9 cellular contexts compared by ENCODE assay signal in the genomic region with DNA sequence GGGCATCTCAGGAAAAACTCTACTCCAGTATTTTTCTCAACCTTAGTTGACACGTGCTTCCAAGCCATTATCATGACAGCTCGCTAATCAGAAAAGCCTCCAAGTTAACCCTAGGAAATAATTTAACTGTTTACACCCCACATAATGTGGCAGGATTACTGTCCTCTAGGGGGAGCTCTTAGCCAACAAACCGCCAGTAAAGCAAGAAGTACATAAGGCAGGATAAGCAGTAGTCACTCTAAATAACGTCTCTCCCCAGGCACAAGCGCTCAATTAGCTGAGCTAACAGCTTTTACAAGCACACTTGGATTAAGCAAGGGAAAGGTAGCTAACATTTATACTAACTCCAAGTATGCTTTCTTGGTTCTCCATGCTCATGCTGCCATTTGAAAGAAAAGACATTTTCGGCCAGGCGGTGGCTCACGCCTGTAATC. TPM values are rescaled to one million over a fixed set of nuclear protein-coding genes. Genes with fewer than 3 reads are reported as not detected.
DNase-seq lines count a peak whose midpoint lies in the region; ATAC-seq and TF ChIP-seq lines count a peak whose summit lies in the region.
"Had no signal": no experiment of that assay in that cellular context is flagged by ENCODE, and none has a peak within 500 bp of the region (broad histone marks: within the 10 kb centered on the region; RNA-seq: fewer than 3 reads in every experiment).

No MANE protein-coding gene starts in this region.

- in situ Hi-C loops in GM13976 (cut with MboI; ENCODE audit: low sequenced_read_pairs, unreplicated experiment), result loop anchor here (5.0 kb wide), 1 partner anchor 421 kb away; no protein-coding TSS in a partner anchor

- H3K4me3 ChIP-seq in fibroblast of the aortic adventitia (ENCODE audit: low read depth, low read length), result no peak overlapping the region
- H3K4me3 ChIP-seq: mucosa of descending colon had no signal

- TF ChIP-seq CTCF in AG09319 (IDR thresholded peaks at IDR 0.05; ENCODE audit: low read depth, low read length) (peak; percentile 26), GM13976 (IDR thresholded peaks at IDR 0.05; ENCODE audit: borderline replicate concordance, control extremely low read depth, extremely low read depth, insufficient read depth, missing control alignments) (peak; percentile 20), fibroblast of the aortic adventitia (IDR thresholded peaks at IDR 0.05; ENCODE audit: insufficient read depth, low read length) (peak; percentile 30)

- DNase-seq in AG09319 (ENCODE audit: extremely low read depth, low read depth) (no peak), GM13976 (ENCODE audit: low spot score) (no peak), SK-N-DZ (ENCODE audit: low spot score) (peak; percentile 19), fibroblast of the aortic adventitia (ENCODE audit: low read depth) (peak; percentile 12), Ammon's horn (ENCODE audit: low spot score) (no peak)

- ATAC-seq in GM21576 (IDR thresholded peaks at IDR 0.05; ENCODE audit: unreplicated experiment) (no peak), GM19463 (IDR thresholded peaks at IDR 0.05; ENCODE audit: unreplicated experiment) (no peak), GM18909 (IDR thresholded peaks at IDR 0.05; ENCODE audit: poor library complexity, unreplicated experiment) (no peak)
- ATAC-seq: mucosa of descending colon had no signal

RNA-seq across cellular contexts. Expression of a gene that starts 22.8 kb away (rescaled TPM):
- polyA plus RNA-seq in SK-N-DZ (2014; cell fraction: cytosol; rRNA removed), result not detected in 2 replicates
- not detected in 2 replicates for polyA plus RNA-seq in SK-N-DZ (2014; cell fraction: nucleus; rRNA removed)
- not detected in 2 replicates for total RNA-seq in fibroblast of the aortic adventitia (ENCODE audit: low replicate concordance)

RNA-seq across cellular contexts. Expression of a gene that starts 52.7 kb away (rescaled TPM):
- not detected in 2 replicates for polyA plus RNA-seq in SK-N-DZ (2014; cell fraction: cytosol; rRNA removed)
- polyA plus RNA-seq in SK-N-DZ (2014; cell fraction: nucleus; rRNA removed), result not detected in 2 replicates
- not detected in 2 replicates for total RNA-seq in fibroblast of the aortic adventitia (ENCODE audit: low replicate concordance)
- total RNA-seq: mucosa of descending colon had no signal

Comparison
In these comparisons a context has a peak if more than half of its experiments do, and no peak if none do; other contexts are left out.
1. DNase-seq: peak in SK-N-DZ (single experiment) and fibroblast of the aortic adventitia (single experiment); none in AG09319 (single experiment), GM13976 (single experiment) and Ammon's horn (single experiment).
2. Peak in every context shown above with its lines, with median percentiles within 50 percentile points of each other: CTCF ChIP-seq.